In the genomic region with DNA sequence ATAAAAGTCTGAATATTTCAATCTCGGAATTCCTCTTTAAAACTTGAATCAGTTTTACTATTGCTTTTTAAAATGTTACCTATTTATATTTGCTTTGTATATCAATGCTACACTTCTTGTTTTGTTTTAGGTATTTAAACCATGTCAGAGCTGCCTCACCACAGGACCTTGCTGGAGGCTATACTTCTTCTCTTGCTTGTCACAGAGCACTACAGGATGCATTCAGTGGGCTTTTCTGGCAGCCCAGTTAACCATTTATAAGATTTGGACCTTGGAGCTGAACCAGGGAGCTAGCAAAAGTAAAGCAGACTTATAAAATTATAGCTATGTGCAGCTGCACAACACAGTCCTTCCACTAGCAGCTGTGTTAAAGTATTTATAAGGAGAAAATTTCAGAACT, we compare ENCODE assay signal across 32 cellular contexts. TPM values are rescaled to one million over a fixed set of nuclear protein-coding genes. Genes with fewer than 3 reads are reported as not detected.
DNase-seq lines count a peak whose midpoint lies in the region; ATAC-seq and TF ChIP-seq lines count a peak whose summit lies in the region.
"Had no signal": no experiment of that assay in that cellular context is flagged by ENCODE, and none has a peak within 500 bp of the region (broad histone marks: within the 10 kb centered on the region; RNA-seq: fewer than 3 reads in every experiment).

No MANE protein-coding gene starts in this region.

- TF ChIP-seq CTCF in nephron (IDR thresholded peaks at IDR 0.05; ENCODE audit: unreplicated experiment in 3 of 3) = no peak

- no peaks in the 10 kb centered on the region for H3K36me3 ChIP-seq in HAP-1 (replicated peaks)
- no peaks in the 10 kb centered on the region for H3K36me3 ChIP-seq in H7 (replicated peaks; ENCODE audit: control insufficient read depth, insufficient read depth, low read length)
- H3K36me3 ChIP-seq: left ventricle myocardium inferior, MG63, upper lobe of right lung had no signal

- H3K27me3 Mint-ChIP-seq in nephron (ENCODE audit: low read depth) (no peaks in the 10 kb centered on the region), immature natural killer cell (ENCODE audit: low read depth in 3 of 3) (peaks cover 0 to 3% (median 0%) of the 10 kb centered on the region in 3 donors)
- H3K27me3 Mint-ChIP-seq in stimulated activated naive CD8-positive, alpha-beta T cell treated with anti-CD3 and anti-CD28 coated beads, Interleukin-15, amount 100 ng/mL, for 72 hours = no peaks in the 10 kb centered on the region
- H3K27me3 Mint-ChIP-seq: activated CD8-positive, alpha-beta T cell treated with anti-CD3 and anti-CD28 coated beads for 36 hours; activated naive CD4-positive, alpha-beta T cell treated with anti-CD3 and anti-CD28 coated beads, Interleukin-2, amount 50 U/mL, for 24 hours; CD4-positive, CD25-positive, alpha-beta regulatory T cell; naive thymus-derived CD8-positive, alpha-beta T cell; stimulated activated memory B cell treated with anti-CD40 and anti-IgM and Interleukin-4, amounts not matched to agents 10 μg/mL and 1 μg/mL and 100 μg/mL, for 72 hours had no signal

- no peaks in the 10 kb centered on the region for H3K9me3 ChIP-seq in HAP-1
- H3K9me3 ChIP-seq: A549, gastroesophageal sphincter, left ventricle myocardium inferior, MG63, upper lobe of right lung had no signal

- H3K9me3 Mint-ChIP-seq in nephron (no peaks in the 10 kb centered on the region), immature natural killer cell (no peaks in the 10 kb centered on the region)
- no peaks in the 10 kb centered on the region for H3K9me3 Mint-ChIP-seq in stimulated activated naive CD8-positive, alpha-beta T cell treated with anti-CD3 and anti-CD28 coated beads, Interleukin-15, amount 100 ng/mL, for 72 hours
- H3K9me3 Mint-ChIP-seq: activated CD8-positive, alpha-beta T cell treated with anti-CD3 and anti-CD28 coated beads for 36 hours; activated naive CD4-positive, alpha-beta T cell treated with anti-CD3 and anti-CD28 coated beads, Interleukin-2, amount 50 U/mL, for 24 hours; CD4-positive, CD25-positive, alpha-beta regulatory T cell; stimulated activated memory B cell treated with anti-CD40 and anti-IgM and Interleukin-4, amounts not matched to agents 10 μg/mL and 1 μg/mL and 100 μg/mL, for 72 hours; T-helper 2 cell treated with Interferon-gamma antibody and Interleukin-4, amounts not matched to agents 5 μg/mL and 100 μg/mL, for 36 hours had no signal

- H3K4me3 Mint-ChIP-seq in nephron = peak overlapping the region in 1 of 3 experiments; percentile 21
- H3K4me3 Mint-ChIP-seq in immature natural killer cell = no peak overlapping the region
- H3K4me3 Mint-ChIP-seq in stimulated activated naive CD8-positive, alpha-beta T cell treated with anti-CD3 and anti-CD28 coated beads, Interleukin-15, amount 100 ng/mL, for 72 hours = no peak overlapping the region
- H3K4me3 Mint-ChIP-seq: activated CD8-positive, alpha-beta T cell treated with anti-CD3 and anti-CD28 coated beads for 36 hours; activated naive CD4-positive, alpha-beta T cell treated with anti-CD3 and anti-CD28 coated beads, Interleukin-2, amount 50 U/mL, for 24 hours; CD4-positive, CD25-positive, alpha-beta regulatory T cell; naive thymus-derived CD8-positive, alpha-beta T cell; stimulated activated memory B cell treated with anti-CD40 and anti-IgM and Interleukin-4, amounts not matched to agents 10 μg/mL and 1 μg/mL and 100 μg/mL, for 72 hours; T-helper 2 cell treated with Interferon-gamma antibody and Interleukin-4, amounts not matched to agents 5 μg/mL and 100 μg/mL, for 36 hours had no signal

- peak overlapping the region; percentile 77 to 84 (median 82) for H3K27ac Mint-ChIP-seq in nephron
- no peak overlapping the region for H3K27ac Mint-ChIP-seq in immature natural killer cell
- H3K27ac Mint-ChIP-seq in stimulated activated naive CD8-positive, alpha-beta T cell treated with anti-CD3 and anti-CD28 coated beads, Interleukin-15, amount 100 ng/mL, for 72 hours = no peak overlapping the region
- H3K27ac Mint-ChIP-seq: activated CD8-positive, alpha-beta T cell treated with anti-CD3 and anti-CD28 coated beads for 36 hours; activated naive CD4-positive, alpha-beta T cell treated with anti-CD3 and anti-CD28 coated beads, Interleukin-2, amount 50 U/mL, for 24 hours; CD4-positive, CD25-positive, alpha-beta regulatory T cell; naive thymus-derived CD8-positive, alpha-beta T cell; stimulated activated memory B cell treated with anti-CD40 and anti-IgM and Interleukin-4, amounts not matched to agents 10 μg/mL and 1 μg/mL and 100 μg/mL, for 72 hours; T-helper 2 cell treated with Interferon-gamma antibody and Interleukin-4, amounts not matched to agents 5 μg/mL and 100 μg/mL, for 36 hours had no signal

- H3K36me3 Mint-ChIP-seq in nephron (ENCODE audit: low read depth) = peaks cover 20% of the 10 kb centered on the region
- H3K36me3 Mint-ChIP-seq in immature natural killer cell = peaks cover 0 to 8% (median 5%) of the 10 kb centered on the region in 3 donors

- no peak overlapping the region for H3K4me3 ChIP-seq in HAP-1
- H3K4me3 ChIP-seq in H7 (ENCODE audit: insufficient read depth, low read depth, low read length) = no peak overlapping the region
- H3K4me3 ChIP-seq: A549, gastroesophageal sphincter, K562, left ventricle myocardium inferior, MG63, upper lobe of right lung had no signal

- no peak for ATAC-seq in stimulated activated naive CD8-positive, alpha-beta T cell treated with anti-CD3 and anti-CD28 coated beads, Interleukin-15, amount 100 ng/mL, for 72 hours
- ATAC-seq: A549; activated CD8-positive, alpha-beta T cell treated with anti-CD3 and anti-CD28 coated beads for 36 hours; gastroesophageal sphincter; K562; naive thymus-derived CD8-positive, alpha-beta T cell; Panc1; stimulated activated memory B cell treated with anti-CD40 and anti-IgM and Interleukin-4, amounts not matched to agents 10 μg/mL and 1 μg/mL and 100 μg/mL, for 72 hours; upper lobe of right lung had no signal

- DNase-seq in EH (ENCODE audit: low read depth) (peak; percentile 26), RPMI7951 (ENCODE audit: low read depth) (peak; percentile 21), foreskin melanocyte (peak; percentile 23), immature natural killer cell (no peak), HAP-1 (ENCODE audit: low spot score in 2 of 2) (no peak), H7 (no peak)
- DNase-seq in stimulated activated naive CD8-positive, alpha-beta T cell treated with anti-CD3 and anti-CD28 coated beads, Interleukin-15, amount 100 ng/mL, for 72 hours = no peak
- DNase-seq: activated CD8-positive, alpha-beta T cell treated with anti-CD3 and anti-CD28 coated beads for 36 hours; activated T-cell treated with anti-CD3 and anti-CD28 coated beads for 4 hours; AML-193; amygdala; CD4-positive, CD25-positive, alpha-beta regulatory T cell; DMS79 treated with DMSO at 0.1 percent for 48 hours; GOT3; hippocampal formation; left ventricle myocardium inferior; MG63; naive thymus-derived CD8-positive, alpha-beta T cell; NCI-H2029; NCI-H226; NCI-H526 treated with DMSO at 0.1 percent for 48 hours; occipital lobe; SHP77; upper lobe of right lung had no signal

- H3K4me1 ChIP-seq in HAP-1 = no peaks in the 10 kb centered on the region
- H3K4me1 ChIP-seq: gastroesophageal sphincter, left ventricle myocardium inferior, upper lobe of right lung had no signal

- in situ Hi-C loops in HAP-1 (cut with MboI; ENCODE audit: low sequenced_read_pairs) = no loop called here

- peaks cover 64% of the 10 kb centered on the region for H3K4me1 Mint-ChIP-seq in nephron
- H3K4me1 Mint-ChIP-seq in immature natural killer cell = no peaks in the 10 kb centered on the region
- H3K4me1 Mint-ChIP-seq in stimulated activated naive CD8-positive, alpha-beta T cell treated with anti-CD3 and anti-CD28 coated beads, Interleukin-15, amount 100 ng/mL, for 72 hours = peaks cover 9% of the 10 kb centered on the region
- H3K4me1 Mint-ChIP-seq: activated naive CD4-positive, alpha-beta T cell treated with anti-CD3 and anti-CD28 coated beads, Interleukin-2, amount 50 U/mL, for 24 hours; stimulated activated memory B cell treated with anti-CD40 and anti-IgM and Interleukin-4, amounts not matched to agents 10 μg/mL and 1 μg/mL and 100 μg/mL, for 72 hours had no signal

- no peaks in the 10 kb centered on the region for H3K27me3 ChIP-seq in HAP-1 (ENCODE audit: low read depth)
- H3K27me3 ChIP-seq in H7 (ENCODE audit: control insufficient read depth, insufficient read depth, low read length) = no peaks in the 10 kb centered on the region
- H3K27me3 ChIP-seq: gastroesophageal sphincter, MG63, upper lobe of right lung had no signal

RNA-seq across cellular contexts. Expression of a gene that starts 12.8 kb away (rescaled TPM):
- total RNA-seq in RPMI7951 (2014; rRNA removed; shearing (Covaris generic)) = 9.9 and 12.9 TPM in 2 replicates
- polyA plus RNA-seq in immature natural killer cell = 1 to 10 TPM in 1 of 3 donors, under 1 TPM in 2; 0.48 to 2.5 (median 0.90) TPM
- 16.0 and 27.3 TPM in 2 replicates for total RNA-seq in H7 (2014; rRNA removed; shearing (Covaris generic))

RNA-seq across cellular contexts. Expression of a gene that starts 12.9 kb away (rescaled TPM):
- 26.9 and 28.3 TPM in 2 replicates for total RNA-seq in RPMI7951 (2014; rRNA removed; shearing (Covaris generic))
- 1 to 10 TPM; 2.7 to 3.9 (median 2.7) TPM for polyA plus RNA-seq in immature natural killer cell
- 6.1 and 7.2 TPM in 2 replicates for total RNA-seq in H7 (2014; rRNA removed; shearing (Covaris generic))

Comparison
In these comparisons a context has a peak if more than half of its experiments do, and no peak if none do; other contexts are left out.
1. DNase-seq: peak in EH (single experiment), RPMI7951 (single experiment) and foreskin melanocyte (single experiment); none in immature natural killer cell (0 of 3), stimulated activated naive CD8-positive, alpha-beta T cell treated with anti-CD3 and anti-CD28 coated beads, Interleukin-15, amount 100 ng/mL, for 72 hours (0 of 2), HAP-1 (0 of 2) and H7 (single experiment).
2. H3K27ac Mint-ChIP-seq: peak in nephron (3 of 3); none in immature natural killer cell (0 of 6) and stimulated activated naive CD8-positive, alpha-beta T cell treated with anti-CD3 and anti-CD28 coated beads, Interleukin-15, amount 100 ng/mL, for 72 hours (0 of 2).